ENCODE assay signal across 8 cellular contexts in the genomic region with DNA sequence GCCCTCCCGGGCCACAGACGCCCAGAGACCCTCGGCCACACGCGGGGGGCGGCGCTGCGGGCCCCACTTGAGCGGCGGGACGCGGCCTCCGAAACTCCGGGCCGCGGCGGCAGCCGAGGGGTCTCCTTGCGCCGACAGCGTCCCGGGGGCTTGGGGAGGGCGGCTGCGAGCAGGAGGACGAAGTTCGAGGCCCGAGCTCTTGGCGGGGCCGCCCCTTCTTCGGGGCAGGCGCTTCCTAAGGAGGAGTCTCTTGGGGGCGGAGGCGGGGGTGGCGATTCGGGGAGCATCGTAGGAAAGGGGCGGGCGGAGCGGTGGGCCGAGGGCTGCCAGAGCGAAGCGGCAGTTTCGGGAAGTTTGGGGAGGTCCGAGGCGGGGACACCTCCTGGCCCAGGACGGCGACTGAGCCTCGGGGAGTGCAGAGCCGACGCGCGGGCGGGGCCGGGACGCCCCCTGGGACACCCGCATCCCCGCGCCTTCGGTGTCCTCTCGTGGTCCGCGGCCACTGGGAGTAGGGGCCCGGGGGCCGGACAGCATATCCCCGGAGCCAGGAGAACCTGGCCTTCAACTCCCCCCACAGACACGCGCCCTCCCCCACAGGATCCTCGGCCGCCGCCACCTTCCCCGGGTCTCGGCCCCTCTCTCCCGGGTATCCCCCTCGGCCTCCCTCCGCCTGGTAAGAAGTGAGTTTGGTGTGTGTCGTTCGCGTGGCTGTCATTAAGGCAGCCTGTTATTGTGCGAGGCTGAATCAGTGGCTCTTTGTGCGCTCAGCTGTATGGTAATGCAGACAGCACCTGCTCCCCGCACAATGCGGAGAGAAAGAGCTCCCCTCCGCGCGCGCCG. TPM values are rescaled to one million over a fixed set of nuclear protein-coding genes. Genes with fewer than 3 reads are reported as not detected.
DNase-seq lines count a peak whose midpoint lies in the region; ATAC-seq and TF ChIP-seq lines count a peak whose summit lies in the region.

No MANE protein-coding gene starts in this region.

- H2AFZ ChIP-seq in Karpas-422 (ENCODE audit: low read length): no peak overlapping the region

- ATAC-seq in GM18505 (IDR thresholded peaks at IDR 0.05; ENCODE audit: unreplicated experiment): no peak

- no peaks in the 10 kb centered on the region for H3K9me2 ChIP-seq in Karpas-422 (replicated peaks; ENCODE audit: insufficient read depth, low read length)

- H4K20me1 ChIP-seq in Karpas-422 (ENCODE audit: insufficient read depth, low read depth, low read length): peaks cover 7% of the 10 kb centered on the region

- no peaks in the 10 kb centered on the region for H3K27me3 ChIP-seq in Karpas-422 (ENCODE audit: low read length)
- peaks cover 36 to 74% (median 66%) of the 10 kb centered on the region in 3 donors for H3K27me3 ChIP-seq in skeletal muscle tissue (ENCODE audit: control insufficient read depth in 3 of 3, insufficient read depth in 3 of 3, low read length in 3 of 3)

- H3K36me3 ChIP-seq in Karpas-422 (ENCODE audit: insufficient read depth, low read length) (no peaks in the 10 kb centered on the region), skeletal muscle tissue (ENCODE audit: control insufficient read depth in 3 of 3, insufficient read depth in 3 of 3, low read length in 3 of 3) (peaks cover 0 to 2% (median 0%) of the 10 kb centered on the region in 3 donors)

- H3K4me3 ChIP-seq in GM12864 (ENCODE audit: low read depth, low read length) (peak overlapping the region; percentile 6), Karpas-422 (ENCODE audit: low read length) (peak overlapping the region; percentile 48; the same call in 1 of the 2 replicates), cardiac fibroblast (replicated peaks in 1 of 2; ENCODE audit: low read depth in 2 of 2, low read length in 2 of 2) (peak overlapping the region; percentile 34 to 76), skeletal muscle tissue (ENCODE audit: low read length in 3 of 3) (peak overlapping the region in 2 of 3 donors; percentile 56 to 58)

- TF ChIP-seq CTCF in GM12864 (IDR thresholded peaks at IDR 0.05; ENCODE audit: low read depth, low read length, missing control alignments) (no peak), cardiac fibroblast (IDR thresholded peaks at IDR 0.05; ENCODE audit: low read depth, low read length) (no peak)

- H3K9ac ChIP-seq in Karpas-422 (ENCODE audit: low read length): no peak overlapping the region
- H3K9ac ChIP-seq in skeletal muscle tissue (ENCODE audit: low read depth in 1 of 3, low read length in 3 of 3): peak overlapping the region in 2 of 3 donors; percentile 33 to 50

- H3K4me2 ChIP-seq in Karpas-422 (ENCODE audit: low read depth, low read length, poor library complexity, severe bottlenecking): peak overlapping the region; percentile 59

- no peak overlapping the region for H3K27ac ChIP-seq in Karpas-422 (ENCODE audit: low read length)
- peak overlapping the region; percentile 36 for H3K27ac ChIP-seq in skeletal muscle tissue (ENCODE audit: low read depth, low read length)

- DNase-seq in GM12864 (ENCODE audit: low read depth) (no peak), Karpas-422 (no peak), SK-N-DZ (ENCODE audit: low spot score) (peak; percentile 79), cardiac fibroblast (ENCODE audit: low read depth in 2 of 2) (peak in 1 of 2 donors; percentile 38), islet precursor cell (peak; percentile 74), NCI-H446 treated with DMSO at 0.1 percent for 48 hours (lab: John Stamatoyannopoulos, UW) (no peak)

- peaks cover 24% of the 10 kb centered on the region for H3K4me1 ChIP-seq in Karpas-422 (ENCODE audit: low read length)
- peaks cover 42 to 62% (median 47%) of the 10 kb centered on the region in 3 donors for H3K4me1 ChIP-seq in skeletal muscle tissue (ENCODE audit: control insufficient read depth in 3 of 3, insufficient read depth in 3 of 3, low read length in 3 of 3)

- no peaks in the 10 kb centered on the region for H3K79me2 ChIP-seq in Karpas-422 (ENCODE audit: low read length)

- no peak for TF ChIP-seq POLR2A in GM18505 (IDR thresholded peaks at IDR 0.05; ENCODE audit: borderline replicate concordance, extremely low read depth, insufficient read depth, insufficient read length)

- H3K9me3 ChIP-seq in Karpas-422 (ENCODE audit: low read length): no peaks in the 10 kb centered on the region
- no peaks in the 10 kb centered on the region for H3K9me3 ChIP-seq in skeletal muscle tissue (ENCODE audit: control insufficient read depth in 3 of 3, low read length in 3 of 3)

RNA-seq across cellular contexts. Expression of a gene that starts 0.6 kb away (rescaled TPM):
- 0.18 and 0.26 TPM in 2 replicates for total RNA-seq in Karpas-422 (2014; rRNA removed; shearing (Covaris generic); ENCODE audit: low replicate concordance)
- 2.6 and 3.0 TPM in 2 replicates for polyA plus RNA-seq in SK-N-DZ (2014; cell fraction: cytosol; rRNA removed)
- 7.3 and 9.7 TPM in 2 replicates for polyA plus RNA-seq in SK-N-DZ (2014; cell fraction: nucleus; rRNA removed)
- 13.6 TPM for total RNA-seq in skeletal muscle tissue

RNA-seq across cellular contexts. Expression of a gene that starts 15.1 kb away (rescaled TPM):
- 22.4 and 32.1 TPM in 2 replicates for total RNA-seq in Karpas-422 (2014; rRNA removed; shearing (Covaris generic); ENCODE audit: low replicate concordance)
- polyA plus RNA-seq in SK-N-DZ (2014; cell fraction: cytosol; rRNA removed): 7.8 and 9.1 TPM in 2 replicates
- 13.9 and 18.7 TPM in 2 replicates for polyA plus RNA-seq in SK-N-DZ (2014; cell fraction: nucleus; rRNA removed)
- total RNA-seq in skeletal muscle tissue: 33.9 TPM

Comparison
In these comparisons a context has a peak if more than half of its experiments do, and no peak if none do; other contexts are left out.
1. DNase-seq: peak in SK-N-DZ (single experiment) and islet precursor cell (single experiment); none in GM12864 (single experiment), Karpas-422 (single experiment) and NCI-H446 treated with DMSO at 0.1 percent for 48 hours (single experiment).
2. H3K4me3 ChIP-seq: peak in every context shown above with its lines; median percentile 57 in skeletal muscle tissue; 55 in cardiac fibroblast; 48 in Karpas-422; 6 in GM12864.
3. RNA of a gene that starts 0.6 kb away (total RNA-seq): 13.6 TPM in skeletal muscle tissue (single experiment); 0.18 to 0.26 TPM in Karpas-422; every median in the first group is over 10 times any median in the second.